10 cellular contexts compared by ENCODE assay signal in genomic region chr16:46690281-46691178, GRCh38. TPM values are rescaled to one million over a fixed set of nuclear protein-coding genes. Genes with fewer than 3 reads are reported as not detected.
A peak's percentile ranks its signal among the peaks of the same experiment; 100 is the strongest.
DNase-seq lines count a peak whose midpoint lies in the region; ATAC-seq, FAIRE-seq and TF ChIP-seq lines count a peak whose summit lies in the region.
"Had no signal": no experiment of that assay in that cellular context is flagged by ENCODE, and none has a peak within 500 bp of the region (broad histone marks: within the 10 kb centered on the region; RNA-seq: fewer than 3 reads in every experiment).

No MANE protein-coding gene starts in this region.

- peaks cover 22% of the 10 kb centered on the region for H3K4me1 ChIP-seq in HAP-1
- peaks cover 20% of the 10 kb centered on the region for H3K4me1 ChIP-seq in SJSA1 (replicated peaks)
- H3K4me1 ChIP-seq in small intestine (ENCODE audit: control insufficient read depth in 2 of 2, insufficient read depth in 1 of 2, low read depth in 1 of 2, low read length in 1 of 2), result peaks cover 2 to 4% of the 10 kb centered on the region in 2 donors

- no peaks in the 10 kb centered on the region for H3K36me3 Mint-ChIP-seq in glutamatergic neuron (ENCODE audit: unreplicated experiment)
- peaks cover 32% of the 10 kb centered on the region for H3K36me3 Mint-ChIP-seq in T-helper 2 cell treated with Interferon-gamma antibody and Interleukin-4, amounts not matched to agents 5 μg/mL and 100 μg/mL, for 36 hours (ENCODE audit: low read depth)

- peaks cover 25% of the 10 kb centered on the region for H3K4me1 Mint-ChIP-seq in glutamatergic neuron (ENCODE audit: low read depth, unreplicated experiment)
- peaks cover 36% of the 10 kb centered on the region for H3K4me1 Mint-ChIP-seq in T-helper 2 cell treated with Interferon-gamma antibody and Interleukin-4, amounts not matched to agents 5 μg/mL and 100 μg/mL, for 36 hours (ENCODE audit: low read depth)

- ATAC-seq in GM21576 (IDR thresholded peaks at IDR 0.05; ENCODE audit: unreplicated experiment) (no peak), GM18861 (IDR thresholded peaks at IDR 0.05; ENCODE audit: unreplicated experiment) (no peak)

- H3K4me3 ChIP-seq in HAP-1 (peak overlapping the region; percentile 90), SJSA1 (peak overlapping the region; percentile 62), small intestine (ENCODE audit: low read depth in 1 of 2, low read length in 2 of 2) (peak overlapping the region; percentile 35 to 74)

- TF ChIP-seq CTCF in glutamatergic neuron (IDR thresholded peaks at IDR 0.05; ENCODE audit: partially characterized antibody, unreplicated experiment), result no peak

- H3K27me3 ChIP-seq in HAP-1 (ENCODE audit: low read depth) (no peaks in the 10 kb centered on the region), SJSA1 (replicated peaks) (no peaks in the 10 kb centered on the region), small intestine (ENCODE audit: control insufficient read depth in 2 of 2, insufficient read depth in 2 of 2, low read length in 2 of 2) (no peaks in the 10 kb centered on the region)

- H3K9me3 ChIP-seq in HAP-1 (no peaks in the 10 kb centered on the region), SJSA1 (replicated peaks) (no peaks in the 10 kb centered on the region), small intestine (ENCODE audit: control insufficient read depth, low read depth) (no peaks in the 10 kb centered on the region)

- DNase-seq in HAP-1 (ENCODE audit: low spot score in 2 of 2), result peak in 1 of 2 experiments; percentile 34
- peak in 1 of 2 experiments; percentile 15 for DNase-seq in SJSA1 (ENCODE audit: low read depth in 1 of 2, low spot score in 2 of 2)
- peak; percentile 25 for DNase-seq in glutamatergic neuron
- DNase-seq in small intestine, result peak; percentile 66
- no peak for DNase-seq in T-helper 2 cell treated with Interferon-gamma antibody and Interleukin-4, amounts not matched to agents 5 μg/mL and 100 μg/mL, for 36 hours (ENCODE audit: low spot score)
- DNase-seq in NOMO-1 treated with dmso at 0.1 percent for 144 hours (lab: John Stamatoyannopoulos, UW; ENCODE audit: unreplicated experiment), result no peak

- peaks cover 10% of the 10 kb centered on the region for H3K9me3 Mint-ChIP-seq in glutamatergic neuron (ENCODE audit: unreplicated experiment)
- H3K9me3 Mint-ChIP-seq in T-helper 2 cell treated with Interferon-gamma antibody and Interleukin-4, amounts not matched to agents 5 μg/mL and 100 μg/mL, for 36 hours, result no peaks in the 10 kb centered on the region
- H3K9me3 Mint-ChIP-seq: brain, IgD-negative memory B cell had no signal

- H3K4me3 Mint-ChIP-seq in glutamatergic neuron (ENCODE audit: unreplicated experiment), result no peak overlapping the region
- H3K4me3 Mint-ChIP-seq in T-helper 2 cell treated with Interferon-gamma antibody and Interleukin-4, amounts not matched to agents 5 μg/mL and 100 μg/mL, for 36 hours, result no peak overlapping the region
- H3K4me3 Mint-ChIP-seq: brain had no signal

- H3K27ac ChIP-seq in SJSA1, result peak overlapping the region; percentile 90; the same call in 1 of the 2 replicates
- peak overlapping the region; percentile 14 to 99 for H3K27ac ChIP-seq in small intestine (ENCODE audit: low read depth in 1 of 2, low read length in 1 of 2)

- FAIRE-seq in small intestine (lab: Jason Lieb, UNC), result no peak

- in situ Hi-C loops in HAP-1 (cut with MboI; ENCODE audit: low sequenced_read_pairs), result no loop called here

- no peak overlapping the region for H3K27ac Mint-ChIP-seq in glutamatergic neuron (ENCODE audit: unreplicated experiment)
- H3K27ac Mint-ChIP-seq in T-helper 2 cell treated with Interferon-gamma antibody and Interleukin-4, amounts not matched to agents 5 μg/mL and 100 μg/mL, for 36 hours, result no peak overlapping the region

- 6 to 12% (median 7%) methylated on average over 21 of the region's 21 CpGs for WGBS in small intestine, 3 donors

- H3K36me3 ChIP-seq in HAP-1 (replicated peaks) (peaks cover 30% of the 10 kb centered on the region), SJSA1 (peaks cover 39% of the 10 kb centered on the region), small intestine (ENCODE audit: control insufficient read depth in 2 of 2, insufficient read depth in 2 of 2, low read length in 2 of 2) (no peaks in the 10 kb centered on the region)

- peaks cover 8% of the 10 kb centered on the region for H3K27me3 Mint-ChIP-seq in glutamatergic neuron (ENCODE audit: unreplicated experiment)
- no peaks in the 10 kb centered on the region for H3K27me3 Mint-ChIP-seq in T-helper 2 cell treated with Interferon-gamma antibody and Interleukin-4, amounts not matched to agents 5 μg/mL and 100 μg/mL, for 36 hours (ENCODE audit: low read depth)
- H3K27me3 Mint-ChIP-seq: brain, IgD-negative memory B cell had no signal

RNA-seq across cellular contexts. Expression of gene ORC6, which starts 1.1 kb away (rescaled TPM):
- total RNA-seq in SJSA1 (2014; rRNA removed; shearing (Covaris generic)), result 73.8 and 78.5 TPM in 2 replicates
- 30.1 TPM for total RNA-seq in glutamatergic neuron (ENCODE audit: unreplicated experiment)
- polyA plus RNA-seq in small intestine, result 1 to 10 TPM; 1.9 to 9.2 (median 5.8) TPM

RNA-seq across cellular contexts. Expression of gene VPS35, which starts 1.6 kb away (rescaled TPM):
- total RNA-seq in SJSA1 (2014; rRNA removed; shearing (Covaris generic)), result 114 and 263 TPM in 2 replicates
- total RNA-seq in glutamatergic neuron (ENCODE audit: unreplicated experiment), result 111 TPM
- polyA plus RNA-seq in small intestine, result 10 to 100 TPM; 36.1 to 91.0 (median 61.6) TPM

RNA-seq across cellular contexts. Expression of gene MYLK3, which starts 57.6 kb away (rescaled TPM):
- 0.13 TPM in 1 of 2 replicates, not detected in the other for total RNA-seq in SJSA1 (2014; rRNA removed; shearing (Covaris generic))
- total RNA-seq in glutamatergic neuron (ENCODE audit: unreplicated experiment), result 0.49 TPM
- under 1 TPM in 2 of 3 donors, not detected in 1; 0.04 to 0.81 TPM for polyA plus RNA-seq in small intestine
- polyA plus RNA-seq: IgD-negative memory B cell had no signal

Comparison
In these comparisons a context has a peak if more than half of its experiments do, and no peak if none do; other contexts are left out.
1. DNase-seq: peak in glutamatergic neuron (single experiment) and small intestine (single experiment); none in T-helper 2 cell treated with Interferon-gamma antibody and Interleukin-4, amounts not matched to agents 5 μg/mL and 100 μg/mL, for 36 hours (single experiment) and NOMO-1 treated with dmso at 0.1 percent for 144 hours (single experiment).
2. Peak in every context shown above with its lines, with median percentiles within 50 percentile points of each other: H3K4me3 ChIP-seq.